ENCODE assay signal across 8 cellular contexts in the genomic region with DNA sequence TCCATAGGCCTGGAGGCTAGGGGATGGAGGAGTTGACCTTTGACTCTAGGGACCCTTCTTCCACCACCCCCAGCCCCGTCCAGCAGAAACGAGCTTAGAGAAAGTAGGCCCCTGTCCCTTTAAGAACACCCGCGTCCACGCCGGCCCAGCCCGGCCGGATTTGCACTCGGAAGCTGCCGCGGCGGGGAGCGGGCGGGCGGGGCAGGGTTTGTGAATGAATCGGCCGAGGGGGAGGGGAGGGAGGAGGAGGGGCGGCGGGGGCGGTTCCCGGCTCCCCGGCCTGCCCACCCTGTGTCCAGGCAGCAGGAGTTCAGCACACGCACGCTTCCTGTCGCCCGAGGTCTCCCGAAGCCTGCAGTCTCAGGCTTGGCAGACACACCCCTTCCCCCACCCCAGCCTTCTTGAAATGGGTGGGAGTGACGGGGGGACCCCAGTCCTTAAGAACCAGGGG. TPM values are rescaled to one million over a fixed set of nuclear protein-coding genes. Genes with fewer than 3 reads are reported as not detected.
DNase-seq lines count a peak whose midpoint lies in the region; ATAC-seq and TF ChIP-seq lines count a peak whose summit lies in the region.

No MANE protein-coding gene starts in this region.

- peak; percentile 54 for DNase-seq in DMS 273 (lab: John Stamatoyannopoulos, UW; ENCODE audit: unreplicated experiment)
- no peak for DNase-seq in DMS 273 treated with DMSO at 0.1 percent for 48 hours (lab: John Stamatoyannopoulos, UW)
- DNase-seq in NCI-H82 (lab: John Stamatoyannopoulos, UW): peak; percentile 91
- DNase-seq in epithelial cell of proximal tubule (ENCODE audit: low read depth): no peak
- DNase-seq in posterior vena cava (ENCODE audit: low spot score): peak; percentile 81
- DNase-seq in activated naive CD4-positive, alpha-beta T cell (lab: John Stamatoyannopoulos, UW): no peak

- H3K4me3 ChIP-seq in epithelial cell of proximal tubule (ENCODE audit: low read depth, low read length): peak overlapping the region; percentile 37

- no peak for TF ChIP-seq CTCF in epithelial cell of proximal tubule (conservative IDR thresholded peaks at IDR 0.05; ENCODE audit: low read depth, low read length)

- ATAC-seq in GM18519 (IDR thresholded peaks at IDR 0.05; ENCODE audit: low FRiP score, unreplicated experiment): no peak
- ATAC-seq in GM18870 (IDR thresholded peaks at IDR 0.05; ENCODE audit: unreplicated experiment): no peak

- intact Hi-C loops in posterior vena cava (cut with DNase I): no loop called here

RNA-seq across cellular contexts. Expression of gene UNC13A, which starts 1.5 kb away (rescaled TPM):
- 0.06 TPM in 1 of 2 replicates, not detected in the other for total RNA-seq in epithelial cell of proximal tubule
- total RNA-seq in posterior vena cava: under 1 TPM; 0.14 to 0.60 TPM

RNA-seq across cellular contexts. Expression of gene MAP1S, which starts 32.7 kb away (rescaled TPM):
- total RNA-seq in epithelial cell of proximal tubule (48.8 and 50.6 TPM in 2 replicates), posterior vena cava (10 to 100 TPM; 50.8 to 57.0 TPM)

Comparison
In these comparisons a context has a peak if more than half of its experiments do, and no peak if none do; other contexts are left out.
1. DNase-seq: peak in DMS 273 (single experiment), NCI-H82 (single experiment) and posterior vena cava (single experiment); none in DMS 273 treated with DMSO at 0.1 percent for 48 hours (single experiment), epithelial cell of proximal tubule (single experiment) and activated naive CD4-positive, alpha-beta T cell (0 of 4).